1 cellular context compared by ENCODE assay signal in the genomic region with DNA sequence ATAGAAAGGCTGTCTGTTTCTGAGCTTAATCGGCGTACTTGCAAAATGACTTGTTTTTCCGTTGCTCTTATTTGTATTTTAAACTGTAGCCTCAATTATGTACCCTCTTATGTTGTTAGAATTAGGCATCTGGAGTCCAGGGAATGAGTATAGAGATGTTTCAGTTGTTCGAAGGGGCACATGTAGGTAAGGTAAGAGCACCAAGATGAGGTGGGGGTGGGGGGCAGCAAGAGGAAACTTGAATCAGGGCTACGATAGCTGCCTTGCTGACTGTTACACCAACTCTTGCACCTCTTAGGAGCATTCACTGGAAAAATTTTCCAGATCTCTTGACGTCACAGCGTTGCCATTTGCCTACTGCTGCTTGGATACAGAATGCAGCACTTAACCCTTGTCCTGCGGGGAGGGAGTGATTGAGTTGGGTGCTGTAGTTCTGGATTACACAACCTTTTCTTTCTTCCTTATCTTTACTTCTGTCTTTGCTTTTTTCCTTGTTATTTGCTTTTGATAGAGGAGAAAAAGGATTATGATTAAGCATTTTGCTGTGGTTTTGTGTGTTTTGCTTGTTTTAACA.
TF ChIP-seq lines count a peak whose summit lies in the region.

No MANE protein-coding gene starts in this region.

TF ChIP-seq in IMR-90, 13 proteins besides CTCF, POLR2A, EP300 and RAD21:
- TF ChIP-seq MAFK (IDR thresholded peaks at IDR 0.05; ENCODE audit: low read depth, low read length): no peak
- peak; percentile 88 for TF ChIP-seq CEBPB (IDR thresholded peaks at IDR 0.05; ENCODE audit: low read depth, low read length)
